Comparison of ENCODE assay signal across 25 cellular contexts in genomic region chrX:16914058-16914457, GRCh38. TPM values are rescaled to one million over a fixed set of nuclear protein-coding genes. Genes with fewer than 3 reads are reported as not detected.
DNase-seq lines count a peak whose midpoint lies in the region; ATAC-seq, FAIRE-seq and TF ChIP-seq lines count a peak whose summit lies in the region.
"Had no signal": no experiment of that assay in that cellular context is flagged by ENCODE, and none has a peak within 500 bp of the region (broad histone marks: within the 10 kb centered on the region; RNA-seq: fewer than 3 reads in every experiment).

No MANE protein-coding gene starts in this region.

- intact Hi-C loops in dendritic cell treated with granulocyte-macrophage colony-stimulating factor and Interleukin-4, amounts not matched to agents 40 ng/mL and 50 ng/mL, for 4 days (cut with micrococcal nuclease): no loop called here
- intact Hi-C loops in left colon (cut with DNase I, micrococcal nuclease): no loop called here

- peak overlapping the region; percentile 85 for H3K27ac Mint-ChIP-seq in dendritic cell treated with granulocyte-macrophage colony-stimulating factor and Interleukin-4, amounts not matched to agents 40 ng/mL and 50 ng/mL, for 4 days
- H3K27ac Mint-ChIP-seq: CD4-positive, alpha-beta memory T cell; stimulated activated effector memory CD8-positive, alpha-beta T cell treated with anti-CD3 and anti-CD28 coated beads, Interleukin-12 subunit alpha, Interleukin-12 subunit beta, amount 100 ng/mL, for 72 hours; T-helper 1 cell treated with Interleukin-12 subunit alpha and Interleukin-12 subunit beta and Interleukin-4 antibody, amounts not matched to agents 30 μg/mL and 1 μg/mL, for 36 hours had no signal

- H3K4me1 ChIP-seq in neutrophil (ENCODE audit: control insufficient read depth in 1 of 2, insufficient read depth in 1 of 2, low read depth in 1 of 2, low read length in 1 of 2): peaks cover 0 to 3% of the 10 kb centered on the region in 2 experiments
- H3K4me1 ChIP-seq: heart right ventricle, right lobe of liver, testis had no signal

- CTCF ChIA-PET in HEK293T (lab: Yijun Ruan, JAX): no interaction called here

- no peak for ATAC-seq in HG03045 (IDR thresholded peaks at IDR 0.05; ENCODE audit: unreplicated experiment)
- no peak for ATAC-seq in GM21423 (IDR thresholded peaks at IDR 0.05; ENCODE audit: unreplicated experiment)
- no peak for ATAC-seq in left colon
- ATAC-seq: stimulated activated effector memory CD8-positive, alpha-beta T cell treated with anti-CD3 and anti-CD28 coated beads, Interleukin-12 subunit alpha, Interleukin-12 subunit beta, amount 100 ng/mL, for 72 hours had no signal

- H3K36me3 Mint-ChIP-seq in dendritic cell treated with granulocyte-macrophage colony-stimulating factor and Interleukin-4, amounts not matched to agents 40 ng/mL and 50 ng/mL, for 4 days (ENCODE audit: low read depth): no peaks in the 10 kb centered on the region
- H3K36me3 Mint-ChIP-seq: CD4-positive, alpha-beta memory T cell; immature natural killer cell; stimulated activated effector memory CD8-positive, alpha-beta T cell treated with anti-CD3 and anti-CD28 coated beads, Interleukin-12 subunit alpha, Interleukin-12 subunit beta, amount 100 ng/mL, for 72 hours had no signal

- POLR2A ChIA-PET in HEK293T (lab: Yijun Ruan, JAX): no interaction called here

- DNase-seq in GM19239 (ENCODE audit: insufficient read length, low spot score) (no peak), NOMO-1 treated with dmso at 0.1 percent for 144 hours (lab: John Stamatoyannopoulos, UW; ENCODE audit: unreplicated experiment) (peak; percentile 96), HEK293T (ENCODE audit: extremely low spot score) (no peak), left colon (no peak)
- DNase-seq: activated CD4-positive, alpha-beta T cell treated with anti-CD3 and anti-CD28 coated beads, Interleukin-2, amount 50 U/mL, for 4 hours; activated gamma-delta T cell; CD4-positive, alpha-beta memory T cell; cortex of kidney; DMS153; heart right ventricle; immature natural killer cell; NCI-H1417 treated with DMSO at 0.1 percent for 48 hours; NCI-H510A treated with DMSO at 0.1 percent for 48 hours; right lobe of liver; SHP77; testis; WERI-Rb-1 had no signal

- no peaks in the 10 kb centered on the region for H3K36me3 ChIP-seq in neutrophil
- H3K36me3 ChIP-seq: heart right ventricle, right lobe of liver, WERI-Rb-1 had no signal

- H3K9me3 Mint-ChIP-seq in dendritic cell treated with granulocyte-macrophage colony-stimulating factor and Interleukin-4, amounts not matched to agents 40 ng/mL and 50 ng/mL, for 4 days: no peaks in the 10 kb centered on the region
- H3K9me3 Mint-ChIP-seq: immature natural killer cell; stimulated activated effector memory CD8-positive, alpha-beta T cell treated with anti-CD3 and anti-CD28 coated beads, Interleukin-12 subunit alpha, Interleukin-12 subunit beta, amount 100 ng/mL, for 72 hours; T-helper 1 cell treated with Interleukin-12 subunit alpha and Interleukin-12 subunit beta and Interleukin-4 antibody, amounts not matched to agents 30 μg/mL and 1 μg/mL, for 36 hours had no signal

- H3K4me1 Mint-ChIP-seq in dendritic cell treated with granulocyte-macrophage colony-stimulating factor and Interleukin-4, amounts not matched to agents 40 ng/mL and 50 ng/mL, for 4 days (ENCODE audit: low read depth): peaks cover 33% of the 10 kb centered on the region
- H3K4me1 Mint-ChIP-seq: CD4-positive, alpha-beta memory T cell; immature natural killer cell; stimulated activated effector memory CD8-positive, alpha-beta T cell treated with anti-CD3 and anti-CD28 coated beads, Interleukin-12 subunit alpha, Interleukin-12 subunit beta, amount 100 ng/mL, for 72 hours had no signal

- no peaks in the 10 kb centered on the region for H3K27me3 Mint-ChIP-seq in dendritic cell treated with granulocyte-macrophage colony-stimulating factor and Interleukin-4, amounts not matched to agents 40 ng/mL and 50 ng/mL, for 4 days

- TF ChIP-seq CTCF in neutrophil (IDR thresholded peaks at IDR 0.05): no peak

- peak; percentile 37 for FAIRE-seq in GM19239 (lab: Jason Lieb, UNC)
- FAIRE-seq: endometrium, G401.6 had no signal

- no peaks in the 10 kb centered on the region for H3K27me3 ChIP-seq in neutrophil
- H3K27me3 ChIP-seq: right lobe of liver, testis had no signal

- H3K4me3 Mint-ChIP-seq in dendritic cell treated with granulocyte-macrophage colony-stimulating factor and Interleukin-4, amounts not matched to agents 40 ng/mL and 50 ng/mL, for 4 days: no peak overlapping the region
- H3K4me3 Mint-ChIP-seq: CD4-positive, alpha-beta memory T cell; immature natural killer cell; stimulated activated effector memory CD8-positive, alpha-beta T cell treated with anti-CD3 and anti-CD28 coated beads, Interleukin-12 subunit alpha, Interleukin-12 subunit beta, amount 100 ng/mL, for 72 hours; T-helper 1 cell treated with Interleukin-12 subunit alpha and Interleukin-12 subunit beta and Interleukin-4 antibody, amounts not matched to agents 30 μg/mL and 1 μg/mL, for 36 hours had no signal

- H3K27ac ChIP-seq in neutrophil: peak overlapping the region; percentile 43
- H3K27ac ChIP-seq: right lobe of liver, testis, WERI-Rb-1 had no signal

- H3K9me3 ChIP-seq in neutrophil: no peaks in the 10 kb centered on the region
- H3K9me3 ChIP-seq: heart right ventricle, right lobe of liver, testis had no signal

- no peak overlapping the region for H3K4me3 ChIP-seq in neutrophil (ENCODE audit: low read depth in 1 of 2, low read length in 1 of 2)
- H3K4me3 ChIP-seq: heart right ventricle, right lobe of liver, testis had no signal

TF ChIP-seq in HEK293T, 16 proteins besides CTCF, POLR2A, EP300 and RAD21:
- TF ChIP-seq LEF1 (IDR thresholded peaks at IDR 0.05; ENCODE audit: borderline replicate concordance) (no peak), BHLHE40 (IDR thresholded peaks at IDR 0.05; ENCODE audit: borderline replicate concordance) (no peak), HDGF (IDR thresholded peaks at IDR 0.05; ENCODE audit: borderline replicate concordance) (no peak), ELF4 (IDR thresholded peaks at IDR 0.05) (no peak), ARNT (IDR thresholded peaks at IDR 0.05) (no peak), SUZ12 (IDR thresholded peaks at IDR 0.05) (no peak), PKNOX1 (IDR thresholded peaks at IDR 0.05) (no peak), FOXA1 (IDR thresholded peaks at IDR 0.05) (no peak), CTBP1 (IDR thresholded peaks at IDR 0.05; ENCODE audit: borderline replicate concordance) (no peak)

RNA-seq across cellular contexts. Expression of gene REPS2, which starts 32.4 kb away (rescaled TPM):
- 10 to 100 TPM; 18.5 to 24.4 TPM for total RNA-seq in left colon

RNA-seq across cellular contexts. Expression of gene RBBP7, which starts 43.9 kb away (rescaled TPM):
- total RNA-seq in left colon: 10 to 100 TPM; 66.3 to 73.2 TPM
